2 cellular contexts compared by ENCODE assay signal in genomic region chr15:95715919-95716318, GRCh38.
TF ChIP-seq lines count a peak whose summit lies in the region.

No MANE protein-coding gene starts in this region.

TF ChIP-seq in GM23338, 12 proteins besides CTCF, POLR2A, EP300 and RAD21:
- TF ChIP-seq EZH2phosphoT487 (IDR thresholded peaks at IDR 0.05; ENCODE audit: unreplicated experiment) = no peak
- no peak for TF ChIP-seq ZNF462 (CRISPR knock-in tag; IDR thresholded peaks at IDR 0.05)
- no peak for TF ChIP-seq REST (IDR thresholded peaks at IDR 0.05; ENCODE audit: unreplicated experiment)
- TF ChIP-seq EZH2 (IDR thresholded peaks at IDR 0.05; ENCODE audit: low read depth, unreplicated experiment) = no peak
- no peak for TF ChIP-seq ETS1 (IDR thresholded peaks at IDR 0.05)
- TF ChIP-seq ZNF114 (CRISPR knock-in tag; IDR thresholded peaks at IDR 0.05) = no peak

TF ChIP-seq in K562, 482 proteins besides CTCF, POLR2A, EP300 and RAD21:
- TF ChIP-seq REST (CRISPR knock-in tag; IDR thresholded peaks at IDR 0.05; ENCODE audit: low read depth) (no peak), TFE3 (CRISPR knock-in tag; IDR thresholded peaks at IDR 0.05) (no peak), ELK3 (CRISPR knock-in tag; IDR thresholded peaks at IDR 0.05) (no peak), NONO (IDR thresholded peaks at IDR 0.05; ENCODE audit: low read depth in 2 of 2, low read length in 1 of 2) (no peak), ZNF695 (CRISPR knock-in tag; IDR thresholded peaks at IDR 0.05) (no peak), ZNF778 (CRISPR knock-in tag; IDR thresholded peaks at IDR 0.05) (no peak), ZNF764 (CRISPR knock-in tag; IDR thresholded peaks at IDR 0.05; ENCODE audit: low read depth) (no peak), HMBOX1 (IDR thresholded peaks at IDR 0.05) (no peak), PKNOX1 (IDR thresholded peaks at IDR 0.05) (peak; percentile 96), PBX2 (CRISPR knock-in tag; IDR thresholded peaks at IDR 0.05; ENCODE audit: low read depth) (peak; percentile 66), PBX2 (tag; conservative IDR thresholded peaks at IDR 0.05; ENCODE audit: low read depth) (peak; percentile 94), ZNF780A (CRISPR knock-in tag; IDR thresholded peaks at IDR 0.05) (no peak), TCF15 (CRISPR knock-in tag; IDR thresholded peaks at IDR 0.05) (no peak), TAL1 (IDR thresholded peaks at IDR 0.05) (no peak), ZNF395 (CRISPR knock-in tag; IDR thresholded peaks at IDR 0.05) (no peak), MEIS2 (IDR thresholded peaks at IDR 0.05; ENCODE audit: partially characterized antibody) (peak; percentile 98), POU5F1 (IDR thresholded peaks at IDR 0.05; ENCODE audit: borderline replicate concordance, low read depth, low read length, partially characterized antibody) (no peak), KAT2B (IDR thresholded peaks at IDR 0.05; ENCODE audit: low read depth, low read length) (no peak), ETS1 (conservative IDR thresholded peaks at IDR 0.05; ENCODE audit: control insufficient read depth, low read depth, low read length) (no peak), CHAMP1 (IDR thresholded peaks at IDR 0.05) (no peak), NFRKB (IDR thresholded peaks at IDR 0.05; ENCODE audit: low read depth) (no peak)
